ENCODE assay signal across 23 cellular contexts in the genomic region with DNA sequence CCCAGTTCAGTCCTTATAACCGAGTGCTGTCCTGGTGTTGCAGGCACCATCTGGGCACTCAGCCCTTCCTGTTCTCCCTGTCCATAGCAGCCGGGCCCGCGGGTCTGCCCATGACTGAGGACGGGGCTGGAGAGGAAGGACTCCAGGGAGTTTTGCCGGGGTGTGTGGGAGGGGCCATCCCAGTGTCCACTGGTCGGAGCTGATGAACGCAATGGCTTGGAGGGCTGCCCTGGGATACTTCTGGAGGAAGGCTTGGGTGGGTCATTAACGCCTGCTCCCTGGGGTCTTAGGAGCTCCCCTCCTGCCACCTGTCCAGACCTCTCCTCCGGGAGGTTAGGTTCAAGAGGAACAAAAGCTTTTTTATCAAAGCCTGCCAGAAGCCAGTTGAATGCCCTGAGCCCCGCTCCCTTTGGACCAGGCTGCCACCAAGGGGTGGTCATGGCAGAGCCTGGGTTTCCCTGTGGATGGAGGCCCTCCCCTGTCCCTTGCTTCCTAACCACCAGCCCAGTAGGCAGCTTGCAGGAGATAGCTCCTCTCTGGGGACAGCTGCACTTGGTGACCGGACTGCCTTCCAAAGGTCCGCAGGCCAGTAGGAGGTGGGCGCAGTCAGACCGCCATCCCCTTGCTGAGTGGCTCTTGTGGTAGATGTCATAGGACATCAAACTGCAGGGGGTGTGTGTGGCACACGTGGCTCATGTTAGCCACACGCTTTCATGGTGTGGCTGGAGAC.
A peak's percentile ranks its signal among the peaks of the same experiment; 100 is the strongest.
DNase-seq lines count a peak whose midpoint lies in the region; ATAC-seq and TF ChIP-seq lines count a peak whose summit lies in the region.
"Had no signal": no experiment of that assay in that cellular context is flagged by ENCODE, and none has a peak within 500 bp of the region (broad histone marks: within the 10 kb centered on the region; RNA-seq: fewer than 3 reads in every experiment).

No MANE protein-coding gene starts in this region.

- TF ChIP-seq POLR2A in heart left ventricle (IDR thresholded peaks at IDR 0.05), result no peak

- DNase-seq in activated naive CD4-positive, alpha-beta T cell treated with anti-CD3 and anti-CD28 coated beads, Interleukin-2, amount 50 U/mL, for 16 hours, result peak; percentile 7
- DNase-seq in activated naive CD4-positive, alpha-beta T cell treated with Interleukin-2 at 50 U/mL for 16 hours, result no peak
- DNase-seq in heart left ventricle (peak; percentile 13 to 61 (median 22)), omental fat pad (ENCODE audit: low spot score) (peak; percentile 4), aorta (peak; percentile 33 to 69), HUDEP-2 (lab: John Stamatoyannopoulos, UW; ENCODE audit: unreplicated experiment in 76 of 76) (no peak), activated gamma-delta T cell treated with Interleukin-2 at 50 U/mL for 16 hours (no peak)
- DNase-seq: activated CD4-positive, alpha-beta T cell treated with anti-CD3 and anti-CD28 coated beads for 48 hours; caudate nucleus; immature natural killer cell; Karpas-422; NCI-H1092; NCI-H2171 treated with DMSO at 0.1 percent for 48 hours; NCI-H82; retina; stimulated activated naive CD4-positive, alpha-beta T cell treated with Interleukin-2 at 50 U/mL for 16 hours; T-helper 9 cell had no signal

- 80 to 88% (median 83%) methylated on average over 10 to 17 of the region's 17 CpGs for WGBS in heart left ventricle, 4 donors
- WGBS in aorta, 2 donors, result 92% methylated on average over 17 of the region's 17 CpGs

- H3K4me1 ChIP-seq in heart left ventricle (peaks cover 0 to 31% (median 7%) of the 10 kb centered on the region in 12 donors), aorta (ENCODE audit: control insufficient read depth in 1 of 2, insufficient read depth in 2 of 2, low read length in 2 of 2) (no peaks in the 10 kb centered on the region)
- H3K4me1 ChIP-seq: esophagus muscularis mucosa, upper lobe of left lung had no signal

- no peak for TF ChIP-seq CTCF in heart left ventricle (IDR thresholded peaks at IDR 0.05)
- no peak for TF ChIP-seq CTCF in omental fat pad (IDR thresholded peaks at IDR 0.05)

- H3K36me3 ChIP-seq in heart left ventricle, result peaks cover 0 to 58% (median 13%) of the 10 kb centered on the region in 9 donors
- no peaks in the 10 kb centered on the region for H3K36me3 ChIP-seq in aorta (ENCODE audit: control insufficient read depth in 1 of 2, insufficient read depth in 2 of 2, low read length in 1 of 2)

- intact Hi-C loops in heart left ventricle (cut with DNase I) (no loop called here), aorta (cut with DNase I) (no loop called here)

- no peaks in the 10 kb centered on the region for H3K9me3 ChIP-seq in heart left ventricle
- H3K9me3 ChIP-seq in aorta (ENCODE audit: control insufficient read depth, low read length), result no peaks in the 10 kb centered on the region
- H3K9me3 ChIP-seq: upper lobe of left lung had no signal

- H3K27me3 ChIP-seq in heart left ventricle (no peaks in the 10 kb centered on the region), aorta (ENCODE audit: control insufficient read depth in 1 of 2, insufficient read depth in 2 of 2, low read length in 1 of 2) (no peaks in the 10 kb centered on the region)
- H3K27me3 ChIP-seq: esophagus muscularis mucosa, upper lobe of left lung had no signal

- ATAC-seq in heart left ventricle, result no peak
- ATAC-seq in omental fat pad (ENCODE audit: low FRiP score), result no peak
- ATAC-seq in aorta (ENCODE audit: low FRiP score), result no peak
- ATAC-seq in GM18519 (IDR thresholded peaks at IDR 0.05; ENCODE audit: low FRiP score, unreplicated experiment), result no peak
- ATAC-seq: CD8-positive, alpha-beta T cell had no signal

- H3K4me3 ChIP-seq in heart left ventricle, result no peak overlapping the region
- H3K4me3 ChIP-seq in aorta (ENCODE audit: low read length in 2 of 2), result no peak overlapping the region
- H3K4me3 ChIP-seq: esophagus muscularis mucosa, PC-9, SK-N-MC, upper lobe of left lung had no signal

- H3K27ac ChIP-seq in heart left ventricle (peak overlapping the region in 3 of 12 donors; percentile 18 to 78 (median 34)), aorta (ENCODE audit: low read depth in 1 of 2, low read length in 2 of 2) (no peak overlapping the region)
- H3K27ac ChIP-seq: esophagus muscularis mucosa, PC-9, SK-N-MC, upper lobe of left lung had no signal

Comparison
In these comparisons a context has a peak if more than half of its experiments do, and no peak if none do; other contexts are left out.
1. DNase-seq: peak in activated naive CD4-positive, alpha-beta T cell treated with anti-CD3 and anti-CD28 coated beads, Interleukin-2, amount 50 U/mL, for 16 hours (single experiment), heart left ventricle (5 of 5), omental fat pad (single experiment) and aorta (2 of 2); none in activated naive CD4-positive, alpha-beta T cell treated with Interleukin-2 at 50 U/mL for 16 hours (single experiment), HUDEP-2 (0 of 76) and activated gamma-delta T cell treated with Interleukin-2 at 50 U/mL for 16 hours (single experiment).